ENCODE assay signal across 1 cellular context in the genomic region with DNA sequence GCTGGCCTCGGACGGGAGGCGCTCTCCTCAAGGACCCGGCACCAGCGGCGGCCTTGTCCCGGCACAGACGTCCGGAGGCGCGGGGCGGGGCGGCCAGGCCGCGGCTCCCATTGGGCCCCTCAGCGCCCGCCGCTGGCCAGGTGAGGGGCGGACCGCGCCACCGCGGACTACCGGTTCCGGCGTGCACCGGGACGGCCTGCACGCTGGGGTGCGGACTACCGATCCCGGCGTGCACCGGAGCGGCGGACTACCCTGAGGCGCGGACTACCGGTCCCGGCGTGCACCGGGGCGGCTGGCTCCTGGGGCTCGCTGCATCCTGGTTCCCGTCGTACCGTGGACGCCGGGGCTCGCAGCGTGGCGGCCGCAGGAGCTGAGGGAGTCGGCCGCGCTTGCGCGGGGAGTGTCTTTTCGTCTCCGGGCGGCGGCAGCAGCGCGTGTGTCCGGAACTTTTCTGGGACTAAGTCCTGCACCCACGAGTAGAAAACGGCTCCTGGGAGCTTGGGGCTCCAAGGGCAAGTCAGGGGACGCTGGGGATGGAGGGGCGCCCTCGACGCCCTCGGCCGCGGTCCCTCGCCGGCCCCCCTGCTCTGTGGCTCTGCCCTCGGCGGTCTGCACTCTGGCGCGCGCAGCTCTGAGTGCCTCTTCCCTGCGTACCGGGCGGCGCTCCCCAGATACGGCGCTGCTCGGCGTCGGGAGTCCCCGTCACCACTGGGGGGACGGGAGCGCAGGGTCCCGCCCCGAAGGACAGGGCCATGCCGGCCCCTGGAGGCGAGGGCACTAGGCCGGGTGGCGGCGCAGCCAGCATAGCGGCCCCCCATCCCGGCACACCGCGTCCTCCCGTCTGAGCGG.
A peak's percentile ranks its signal among the peaks of the same experiment; 100 is the strongest.
TF ChIP-seq lines count a peak whose summit lies in the region.

A gene (minus strand): TSS at position 86 of the 849 bp plus-strand sequence. CDS start 206 bp downstream, outside the sequence.

TF ChIP-seq in HepG2, 621 proteins besides CTCF, POLR2A, EP300 and RAD21 (continued from another document and continues in another):
- TF ChIP-seq, protein P1, sequence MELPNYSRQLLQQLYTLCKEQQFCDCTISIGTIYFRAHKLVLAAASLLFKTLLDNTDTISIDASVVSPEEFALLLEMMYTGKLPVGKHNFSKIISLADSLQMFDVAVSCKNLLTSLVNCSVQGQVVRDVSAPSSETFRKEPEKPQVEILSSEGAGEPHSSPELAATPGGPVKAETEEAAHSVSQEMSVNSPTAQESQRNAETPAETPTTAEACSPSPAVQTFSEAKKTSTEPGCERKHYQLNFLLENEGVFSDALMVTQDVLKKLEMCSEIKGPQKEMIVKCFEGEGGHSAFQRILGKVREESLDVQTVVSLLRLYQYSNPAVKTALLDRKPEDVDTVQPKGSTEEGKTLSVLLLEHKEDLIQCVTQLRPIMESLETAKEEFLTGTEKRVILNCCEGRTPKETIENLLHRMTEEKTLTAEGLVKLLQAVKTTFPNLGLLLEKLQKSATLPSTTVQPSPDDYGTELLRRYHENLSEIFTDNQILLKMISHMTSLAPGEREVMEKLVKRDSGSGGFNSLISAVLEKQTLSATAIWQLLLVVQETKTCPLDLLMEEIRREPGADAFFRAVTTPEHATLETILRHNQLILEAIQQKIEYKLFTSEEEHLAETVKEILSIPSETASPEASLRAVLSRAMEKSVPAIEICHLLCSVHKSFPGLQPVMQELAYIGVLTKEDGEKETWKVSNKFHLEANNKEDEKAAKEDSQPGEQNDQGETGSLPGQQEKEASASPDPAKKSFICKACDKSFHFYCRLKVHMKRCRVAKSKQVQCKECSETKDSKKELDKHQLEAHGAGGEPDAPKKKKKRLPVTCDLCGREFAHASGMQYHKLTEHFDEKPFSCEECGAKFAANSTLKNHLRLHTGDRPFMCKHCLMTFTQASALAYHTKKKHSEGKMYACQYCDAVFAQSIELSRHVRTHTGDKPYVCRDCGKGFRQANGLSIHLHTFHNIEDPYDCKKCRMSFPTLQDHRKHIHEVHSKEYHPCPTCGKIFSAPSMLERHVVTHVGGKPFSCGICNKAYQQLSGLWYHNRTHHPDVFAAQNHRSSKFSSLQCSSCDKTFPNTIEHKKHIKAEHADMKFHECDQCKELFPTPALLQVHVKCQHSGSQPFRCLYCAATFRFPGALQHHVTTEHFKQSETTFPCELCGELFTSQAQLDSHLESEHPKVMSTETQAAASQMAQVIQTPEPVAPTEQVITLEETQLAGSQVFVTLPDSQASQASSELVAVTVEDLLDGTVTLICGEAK (IDR thresholded peaks at IDR 0.05) = no peak
- TF ChIP-seq, protein P1 (CRISPR knock-in tag; IDR thresholded peaks at IDR 0.05) = peak; percentile 71
- TF ChIP-seq, protein P2, sequence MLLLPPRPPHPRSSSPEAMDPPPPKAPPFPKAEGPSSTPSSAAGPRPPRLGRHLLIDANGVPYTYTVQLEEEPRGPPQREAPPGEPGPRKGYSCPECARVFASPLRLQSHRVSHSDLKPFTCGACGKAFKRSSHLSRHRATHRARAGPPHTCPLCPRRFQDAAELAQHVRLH (CRISPR knock-in tag; IDR thresholded peaks at IDR 0.05; ENCODE audit: borderline replicate concordance, low read depth) = 0 out of 2 replicates have a peak, but pooled peaks have one; percentile 88
- peak; percentile 48; the same call in 1 of the 2 replicates for TF ChIP-seq ZNF232 (CRISPR knock-in tag; IDR thresholded peaks at IDR 0.05; ENCODE audit: borderline replicate concordance)
- peak; percentile 73 for TF ChIP-seq ZEB1 (IDR thresholded peaks at IDR 0.05; ENCODE audit: insufficient replicate concordance, low read depth)
- TF ChIP-seq ZNF709 (CRISPR knock-in tag; IDR thresholded peaks at IDR 0.05) = peak; percentile 80
- peak; percentile 51; the same call in 1 of the 2 replicates for TF ChIP-seq NR1H2 (CRISPR knock-in tag; IDR thresholded peaks at IDR 0.05; ENCODE audit: borderline replicate concordance, low read depth)
- TF ChIP-seq FLYWCH1 (CRISPR knock-in tag; IDR thresholded peaks at IDR 0.05) = no peak
- TF ChIP-seq, protein P3, sequence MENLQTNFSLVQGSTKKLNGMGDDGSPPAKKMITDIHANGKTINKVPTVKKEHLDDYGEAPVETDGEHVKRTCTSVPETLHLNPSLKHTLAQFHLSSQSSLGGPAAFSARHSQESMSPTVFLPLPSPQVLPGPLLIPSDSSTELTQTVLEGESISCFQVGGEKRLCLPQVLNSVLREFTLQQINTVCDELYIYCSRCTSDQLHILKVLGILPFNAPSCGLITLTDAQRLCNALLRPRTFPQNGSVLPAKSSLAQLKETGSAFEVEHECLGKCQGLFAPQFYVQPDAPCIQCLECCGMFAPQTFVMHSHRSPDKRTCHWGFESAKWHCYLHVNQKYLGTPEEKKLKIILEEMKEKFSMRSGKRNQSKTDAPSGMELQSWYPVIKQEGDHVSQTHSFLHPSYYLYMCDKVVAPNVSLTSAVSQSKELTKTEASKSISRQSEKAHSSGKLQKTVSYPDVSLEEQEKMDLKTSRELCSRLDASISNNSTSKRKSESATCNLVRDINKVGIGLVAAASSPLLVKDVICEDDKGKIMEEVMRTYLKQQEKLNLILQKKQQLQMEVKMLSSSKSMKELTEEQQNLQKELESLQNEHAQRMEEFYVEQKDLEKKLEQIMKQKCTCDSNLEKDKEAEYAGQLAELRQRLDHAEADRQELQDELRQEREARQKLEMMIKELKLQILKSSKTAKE (CRISPR knock-in tag; IDR thresholded peaks at IDR 0.05; ENCODE audit: borderline replicate concordance) = no peak
- TF ChIP-seq, protein P4, sequence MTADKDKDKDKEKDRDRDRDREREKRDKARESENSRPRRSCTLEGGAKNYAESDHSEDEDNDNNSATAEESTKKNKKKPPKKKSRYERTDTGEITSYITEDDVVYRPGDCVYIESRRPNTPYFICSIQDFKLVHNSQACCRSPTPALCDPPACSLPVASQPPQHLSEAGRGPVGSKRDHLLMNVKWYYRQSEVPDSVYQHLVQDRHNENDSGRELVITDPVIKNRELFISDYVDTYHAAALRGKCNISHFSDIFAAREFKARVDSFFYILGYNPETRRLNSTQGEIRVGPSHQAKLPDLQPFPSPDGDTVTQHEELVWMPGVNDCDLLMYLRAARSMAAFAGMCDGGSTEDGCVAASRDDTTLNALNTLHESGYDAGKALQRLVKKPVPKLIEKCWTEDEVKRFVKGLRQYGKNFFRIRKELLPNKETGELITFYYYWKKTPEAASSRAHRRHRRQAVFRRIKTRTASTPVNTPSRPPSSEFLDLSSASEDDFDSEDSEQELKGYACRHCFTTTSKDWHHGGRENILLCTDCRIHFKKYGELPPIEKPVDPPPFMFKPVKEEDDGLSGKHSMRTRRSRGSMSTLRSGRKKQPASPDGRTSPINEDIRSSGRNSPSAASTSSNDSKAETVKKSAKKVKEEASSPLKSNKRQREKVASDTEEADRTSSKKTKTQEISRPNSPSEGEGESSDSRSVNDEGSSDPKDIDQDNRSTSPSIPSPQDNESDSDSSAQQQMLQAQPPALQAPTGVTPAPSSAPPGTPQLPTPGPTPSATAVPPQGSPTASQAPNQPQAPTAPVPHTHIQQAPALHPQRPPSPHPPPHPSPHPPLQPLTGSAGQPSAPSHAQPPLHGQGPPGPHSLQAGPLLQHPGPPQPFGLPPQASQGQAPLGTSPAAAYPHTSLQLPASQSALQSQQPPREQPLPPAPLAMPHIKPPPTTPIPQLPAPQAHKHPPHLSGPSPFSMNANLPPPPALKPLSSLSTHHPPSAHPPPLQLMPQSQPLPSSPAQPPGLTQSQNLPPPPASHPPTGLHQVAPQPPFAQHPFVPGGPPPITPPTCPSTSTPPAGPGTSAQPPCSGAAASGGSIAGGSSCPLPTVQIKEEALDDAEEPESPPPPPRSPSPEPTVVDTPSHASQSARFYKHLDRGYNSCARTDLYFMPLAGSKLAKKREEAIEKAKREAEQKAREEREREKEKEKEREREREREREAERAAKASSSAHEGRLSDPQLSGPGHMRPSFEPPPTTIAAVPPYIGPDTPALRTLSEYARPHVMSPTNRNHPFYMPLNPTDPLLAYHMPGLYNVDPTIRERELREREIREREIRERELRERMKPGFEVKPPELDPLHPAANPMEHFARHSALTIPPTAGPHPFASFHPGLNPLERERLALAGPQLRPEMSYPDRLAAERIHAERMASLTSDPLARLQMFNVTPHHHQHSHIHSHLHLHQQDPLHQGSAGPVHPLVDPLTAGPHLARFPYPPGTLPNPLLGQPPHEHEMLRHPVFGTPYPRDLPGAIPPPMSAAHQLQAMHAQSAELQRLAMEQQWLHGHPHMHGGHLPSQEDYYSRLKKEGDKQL (CRISPR knock-in tag; IDR thresholded peaks at IDR 0.05; ENCODE audit: low read depth) = 0 out of 2 replicates have a peak, but pooled peaks have one; percentile 58
- TF ChIP-seq CCDC6 (CRISPR knock-in tag; IDR thresholded peaks at IDR 0.05) = peak; percentile 85
- 0 out of 2 replicates have a peak, but pooled peaks have one; percentile 25 for TF ChIP-seq ZBTB3 (CRISPR knock-in tag; IDR thresholded peaks at IDR 0.05; ENCODE audit: borderline replicate concordance, low read depth)
- TF ChIP-seq ZNF713 (CRISPR knock-in tag; IDR thresholded peaks at IDR 0.05) = 0 out of 2 replicates have a peak, but pooled peaks have one; percentile 85
- TF ChIP-seq, protein P5, sequence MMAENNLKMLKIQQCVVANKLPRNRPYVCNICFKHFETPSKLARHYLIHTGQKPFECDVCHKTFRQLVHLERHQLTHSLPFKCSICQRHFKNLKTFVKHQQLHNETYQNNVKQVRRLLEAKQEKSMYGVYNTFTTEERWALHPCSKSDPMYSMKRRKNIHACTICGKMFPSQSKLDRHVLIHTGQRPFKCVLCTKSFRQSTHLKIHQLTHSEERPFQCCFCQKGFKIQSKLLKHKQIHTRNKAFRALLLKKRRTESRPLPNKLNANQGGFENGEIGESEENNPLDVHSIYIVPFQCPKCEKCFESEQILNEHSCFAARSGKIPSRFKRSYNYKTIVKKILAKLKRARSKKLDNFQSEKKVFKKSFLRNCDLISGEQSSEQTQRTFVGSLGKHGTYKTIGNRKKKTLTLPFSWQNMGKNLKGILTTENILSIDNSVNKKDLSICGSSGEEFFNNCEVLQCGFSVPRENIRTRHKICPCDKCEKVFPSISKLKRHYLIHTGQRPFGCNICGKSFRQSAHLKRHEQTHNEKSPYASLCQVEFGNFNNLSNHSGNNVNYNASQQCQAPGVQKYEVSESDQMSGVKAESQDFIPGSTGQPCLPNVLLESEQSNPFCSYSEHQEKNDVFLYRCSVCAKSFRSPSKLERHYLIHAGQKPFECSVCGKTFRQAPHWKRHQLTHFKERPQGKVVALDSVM (CRISPR knock-in tag; IDR thresholded peaks at IDR 0.05) = 0 out of 2 replicates have a peak, but pooled peaks have one; percentile 11
- peak; percentile 91 for TF ChIP-seq TARDBP (CRISPR knock-in tag; IDR thresholded peaks at IDR 0.05)
- TF ChIP-seq NFIC (IDR thresholded peaks at IDR 0.05; ENCODE audit: low read length) = no peak
- TF ChIP-seq, protein P6, sequence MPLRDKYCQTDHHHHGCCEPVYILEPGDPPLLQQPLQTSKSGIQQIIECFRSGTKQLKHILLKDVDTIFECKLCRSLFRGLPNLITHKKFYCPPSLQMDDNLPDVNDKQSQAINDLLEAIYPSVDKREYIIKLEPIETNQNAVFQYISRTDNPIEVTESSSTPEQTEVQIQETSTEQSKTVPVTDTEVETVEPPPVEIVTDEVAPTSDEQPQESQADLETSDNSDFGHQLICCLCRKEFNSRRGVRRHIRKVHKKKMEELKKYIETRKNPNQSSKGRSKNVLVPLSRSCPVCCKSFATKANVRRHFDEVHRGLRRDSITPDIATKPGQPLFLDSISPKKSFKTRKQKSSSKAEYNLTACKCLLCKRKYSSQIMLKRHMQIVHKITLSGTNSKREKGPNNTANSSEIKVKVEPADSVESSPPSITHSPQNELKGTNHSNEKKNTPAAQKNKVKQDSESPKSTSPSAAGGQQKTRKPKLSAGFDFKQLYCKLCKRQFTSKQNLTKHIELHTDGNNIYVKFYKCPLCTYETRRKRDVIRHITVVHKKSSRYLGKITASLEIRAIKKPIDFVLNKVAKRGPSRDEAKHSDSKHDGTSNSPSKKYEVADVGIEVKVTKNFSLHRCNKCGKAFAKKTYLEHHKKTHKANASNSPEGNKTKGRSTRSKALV (CRISPR knock-in tag; IDR thresholded peaks at IDR 0.05) = peak; percentile 80
- TF ChIP-seq ZBTB38 (CRISPR knock-in tag; IDR thresholded peaks at IDR 0.05) = peak; percentile 80
- TF ChIP-seq ZFP36L1 (CRISPR knock-in tag; IDR thresholded peaks at IDR 0.05) = no peak; the same call in 1 of the 2 replicates
- TF ChIP-seq, protein P7, sequence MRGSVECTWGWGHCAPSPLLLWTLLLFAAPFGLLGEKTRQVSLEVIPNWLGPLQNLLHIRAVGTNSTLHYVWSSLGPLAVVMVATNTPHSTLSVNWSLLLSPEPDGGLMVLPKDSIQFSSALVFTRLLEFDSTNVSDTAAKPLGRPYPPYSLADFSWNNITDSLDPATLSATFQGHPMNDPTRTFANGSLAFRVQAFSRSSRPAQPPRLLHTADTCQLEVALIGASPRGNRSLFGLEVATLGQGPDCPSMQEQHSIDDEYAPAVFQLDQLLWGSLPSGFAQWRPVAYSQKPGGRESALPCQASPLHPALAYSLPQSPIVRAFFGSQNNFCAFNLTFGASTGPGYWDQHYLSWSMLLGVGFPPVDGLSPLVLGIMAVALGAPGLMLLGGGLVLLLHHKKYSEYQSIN (CRISPR knock-in tag; IDR thresholded peaks at IDR 0.05; ENCODE audit: borderline replicate concordance) = no peak
- no peak for TF ChIP-seq KLF6 (CRISPR knock-in tag; IDR thresholded peaks at IDR 0.05)
- no peak for TF ChIP-seq ZSCAN12 (CRISPR knock-in tag; IDR thresholded peaks at IDR 0.05)
- no peak for TF ChIP-seq SAFB2 (CRISPR knock-in tag; IDR thresholded peaks at IDR 0.05; ENCODE audit: borderline replicate concordance, low read depth)
- no peak for TF ChIP-seq RARA (CRISPR knock-in tag; IDR thresholded peaks at IDR 0.05)
- TF ChIP-seq, protein P8, sequence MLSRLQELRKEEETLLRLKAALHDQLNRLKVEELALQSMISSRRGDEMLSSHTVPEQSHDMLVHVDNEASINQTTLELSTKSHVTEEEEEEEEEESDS (CRISPR knock-in tag; IDR thresholded peaks at IDR 0.05; ENCODE audit: borderline replicate concordance) = peak; percentile 84; the same call in 1 of the 2 replicates
